8 cellular contexts compared by ENCODE assay signal in the genomic region with DNA sequence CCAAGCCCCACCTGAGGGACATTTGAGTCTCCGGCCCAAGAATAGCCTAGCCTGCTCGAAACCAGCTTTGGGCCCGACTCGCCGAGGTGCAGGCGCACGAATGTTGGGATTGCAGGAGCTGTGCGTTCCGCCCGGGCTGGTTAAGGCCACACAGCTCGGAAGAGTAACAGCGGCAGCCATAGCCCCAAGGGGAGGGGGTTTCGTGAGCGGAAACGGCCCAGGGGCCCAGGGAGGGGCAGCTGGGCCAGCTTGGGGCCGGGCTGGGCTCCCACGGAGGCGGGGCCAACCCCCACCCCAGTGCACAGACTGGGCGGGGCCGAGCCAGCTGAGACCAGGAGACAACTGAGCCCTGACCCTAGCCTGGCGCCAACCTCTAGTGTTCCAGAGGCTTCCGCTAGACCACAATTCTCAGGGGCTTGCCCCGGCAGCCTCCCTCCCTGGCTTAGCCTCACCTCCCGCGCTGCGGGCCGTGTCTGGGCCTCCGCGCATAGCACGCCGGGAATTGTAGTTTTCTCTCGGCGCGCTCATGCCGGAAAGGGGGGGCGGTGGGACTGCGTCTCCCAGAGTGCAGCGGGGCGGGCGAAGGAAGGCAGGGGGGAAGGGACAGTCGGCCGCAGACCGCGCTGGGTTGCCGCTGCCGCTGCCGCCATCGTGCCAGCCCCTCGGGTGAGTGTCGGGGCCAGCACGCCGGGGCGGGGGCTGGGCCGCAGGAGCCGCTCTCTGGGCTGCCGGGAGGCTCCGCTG. TPM values are rescaled to one million over a fixed set of nuclear protein-coding genes. Genes with fewer than 3 reads are reported as not detected.
DNase-seq lines count a peak whose midpoint lies in the region; ATAC-seq, FAIRE-seq and TF ChIP-seq lines count a peak whose summit lies in the region.

A gene (plus strand): TSS at position 614 of the 744 bp plus-strand sequence. CDS start 18,198 bp downstream, outside the sequence.

- peak within 1 kb of the TSS; percentile 52 for H4K91ac ChIP-seq in H1 (replicated peaks; ENCODE audit: insufficient read length, low read length)
- H4K91ac ChIP-seq in mesenchymal stem cell (ENCODE audit: low read length), result peak within 1 kb of the TSS; percentile 99

- no peak within 1 kb of the TSS for H3K23ac ChIP-seq in H1 (ENCODE audit: insufficient read length)
- H3K23ac ChIP-seq in mesenchymal stem cell (ENCODE audit: low read length in 2 of 2), result peak within 1 kb of the TSS; percentile 78 to 82

- CTCF ChIA-PET in H1 (lab: Charles Lee; ENCODE audit: partially characterized antibody), result interaction anchor here (0.6 to 10.2 kb wide), 11 partner anchors 10 to 184 kb away, joined by 3 to 123 read pairs (median 4); no protein-coding TSS in a partner anchor

- POLR2A ChIA-PET in H1 (lab: Charles Lee; ENCODE audit: partially characterized antibody), result interaction anchor here (0.6 to 11.7 kb wide), 14 partner anchors 9 to 349 kb away, joined by 3 to 100 read pairs (median 5); a partner anchor contains a TSS

- peak; percentile 42 for ATAC-seq in GM21360 (IDR thresholded peaks at IDR 0.05; ENCODE audit: unreplicated experiment)

- H2BK5ac ChIP-seq in H1 (ENCODE audit: low read depth, low read length), result peak within 1 kb of the TSS; percentile 75; the same call in 1 of the 2 replicates
- peak within 1 kb of the TSS; percentile 89 for H2BK5ac ChIP-seq in mesenchymal stem cell (ENCODE audit: low read depth, low read length, poor library complexity, severe bottlenecking)

- TF ChIP-seq RAD21 in H1 (IDR thresholded peaks at IDR 0.05 in 1 of 2, conservative IDR thresholded peaks at IDR 0.05 in 1 of 2; ENCODE audit: low read depth in 2 of 2, low read length in 2 of 2), result no peak

- no peak for TF ChIP-seq CTCF in H1 (IDR thresholded peaks at IDR 0.05; ENCODE audit: control extremely low read depth in 1 of 3, insufficient read depth in 1 of 3, low read depth in 1 of 3, low read length in 3 of 3)

- H3K79me1 ChIP-seq in H1 (ENCODE audit: low read depth, low read length) (peaks cover 14% of the 10 kb centered on the region), mesenchymal stem cell (replicated peaks; ENCODE audit: low read length, poor library complexity, severe bottlenecking) (peaks cover 2% of the 10 kb centered on the region)

- H4K5ac ChIP-seq in H1 (ENCODE audit: insufficient read length, low read depth, low read length), result peak within 1 kb of the TSS; percentile 82

- no peaks in the 10 kb centered on the region for H3K9me3 ChIP-seq in H1 (ENCODE audit: insufficient read depth in 2 of 2, low read depth in 1 of 2, low read length in 1 of 2)
- no peaks in the 10 kb centered on the region for H3K9me3 ChIP-seq in mesenchymal stem cell (ENCODE audit: control insufficient read depth, low read length)

- H3K4me2 ChIP-seq in H1 (ENCODE audit: insufficient read depth in 1 of 2, low read depth in 2 of 2, low read length in 2 of 2) (peak within 1 kb of the TSS; percentile 90 to 94), mesenchymal stem cell (ENCODE audit: low read length, poor library complexity, severe bottlenecking) (peak within 1 kb of the TSS; percentile 89)

- TF ChIP-seq EP300 in H1 (IDR thresholded peaks at IDR 0.05; ENCODE audit: borderline replicate concordance in 1 of 2, low read depth in 2 of 2, low read length in 2 of 2), result no peak; a peak in 1 of 3 replicates

- peak; percentile 94 to 98 for TF ChIP-seq POLR2A in H1 (IDR thresholded peaks at IDR 0.05; ENCODE audit: control extremely low read depth in 1 of 2, low read depth in 2 of 2, low read length in 2 of 2)

- H3K18ac ChIP-seq in H1 (ENCODE audit: extremely low read depth, low read length) (peak within 1 kb of the TSS; percentile 93), mesenchymal stem cell (ENCODE audit: low read depth in 1 of 2, low read length in 2 of 2) (peak within 1 kb of the TSS; percentile 98 to 99)

- no peak within 1 kb of the TSS for H3K14ac ChIP-seq in H1 (ENCODE audit: insufficient read length)
- H3K14ac ChIP-seq in mesenchymal stem cell (ENCODE audit: low read length in 2 of 2), result peak within 1 kb of the TSS; percentile 83 to 96

- peak within 1 kb of the TSS; percentile 95 for H4K8ac ChIP-seq in H1 (ENCODE audit: extremely low read depth, insufficient read depth, low read length)
- H4K8ac ChIP-seq in mesenchymal stem cell (ENCODE audit: low read length), result peak within 1 kb of the TSS; percentile 100

- DNase-seq in COLO668 (lab: John Stamatoyannopoulos, UW; ENCODE audit: unreplicated experiment), result peak; percentile 96
- peak; percentile 97 for DNase-seq in HTR-8/SVneo (ENCODE audit: insufficient read length, low spot score)
- peak; percentile 96 for DNase-seq in NOMO-1 treated with dmso at 0.1 percent for 144 hours (lab: John Stamatoyannopoulos, UW; ENCODE audit: unreplicated experiment)
- DNase-seq in activated CD8-positive, alpha-beta memory T cell treated with anti-CD3 and anti-CD28 coated beads for 48 hours (ENCODE audit: low read depth in 2 of 3, low spot score in 2 of 3), result peak; percentile 88 to 92 (median 90)
- peak; percentile 92 to 98 for DNase-seq in H1 (ENCODE audit: low read depth in 1 of 2, low spot score in 2 of 2)
- DNase-seq in mesenchymal stem cell, result peak; percentile 96
- DNase-seq in stimulated activated CD8-positive, alpha-beta memory T cell treated with anti-CD3 and anti-CD28 coated beads, Interleukin-15, amount 100 ng/mL, for 1 hour (ENCODE audit: low read depth), result peak; percentile 93

- H3K4me1 ChIP-seq in H1 (replicated peaks in 1 of 4; ENCODE audit: control insufficient read depth in 3 of 4, insufficient read depth in 4 of 4, low read length in 3 of 4) (peaks cover 7 to 28% (median 15%) of the 10 kb centered on the region in 4 experiments), mesenchymal stem cell (ENCODE audit: control insufficient read depth, insufficient read depth, low read depth, low read length) (peaks cover 30% of the 10 kb centered on the region)

- H3K79me2 ChIP-seq in H1 (ENCODE audit: control insufficient read depth in 1 of 2, insufficient read depth in 2 of 2, low read length in 2 of 2), result peaks cover 16 to 67% of the 10 kb centered on the region in 2 experiments

- H3K4ac ChIP-seq in H1 (replicated peaks; ENCODE audit: insufficient read length, low read depth, low read length) (peak within 1 kb of the TSS; percentile 87), mesenchymal stem cell (ENCODE audit: low read depth in 1 of 2, low read length in 2 of 2) (peak within 1 kb of the TSS; percentile 98 to 99)

- FAIRE-seq in HTR-8/SVneo (lab: Jason Lieb, UNC) (peak; percentile 94), H1 (lab: Jason Lieb, UNC) (no peak)

- peaks cover 22% of the 10 kb centered on the region for H3K23me2 ChIP-seq in H1 (ENCODE audit: low read depth, low read length)

- H2BK120ac ChIP-seq in H1 (replicated peaks; ENCODE audit: low read depth, low read length), result peak within 1 kb of the TSS; percentile 40
- peak within 1 kb of the TSS; percentile 99 for H2BK120ac ChIP-seq in mesenchymal stem cell (ENCODE audit: low read depth, low read length)

- WGBS in H1 (ENCODE audit: extremely low coverage in 1 of 2, insufficient coverage in 1 of 2, insufficient read length in 1 of 2, insufficient replicate concordance in 2 of 2, low coverage in 1 of 2, low lambda C conversion rate in 2 of 2, missing lambda C conversion rate in 1 of 2), 2 experiments, result 2% methylated on average over 29 of the region's 57 CpGs; no CpG with 5 or more reads in 1 of the 2 experiments
- WGBS in mesenchymal stem cell, result under 1% methylated on average over 31 of the region's 57 CpGs

- H3K4me3 ChIP-seq in H1 (ENCODE audit: extremely low read depth in 1 of 4, insufficient read depth in 2 of 4, low read depth in 3 of 4, low read length in 4 of 4), result peak within 1 kb of the TSS; percentile 91 to 95 (median 93)
- peak within 1 kb of the TSS; percentile 85 to 92 for H3K4me3 ChIP-seq in mesenchymal stem cell (ENCODE audit: insufficient read depth in 1 of 2, low read depth in 1 of 2, low read length in 2 of 2)

- H3K56ac ChIP-seq in H1 (replicated peaks; ENCODE audit: insufficient read length, low read depth, low read length), result peak within 1 kb of the TSS; percentile 83

- H2BK12ac ChIP-seq in H1 (ENCODE audit: low read depth, low read length) (peak within 1 kb of the TSS; percentile 13; the same call in 1 of the 2 replicates), mesenchymal stem cell (ENCODE audit: low read length in 2 of 2) (peak within 1 kb of the TSS in 1 of 2 experiments; percentile 78)

- no peak within 1 kb of the TSS for H2BK20ac ChIP-seq in H1 (ENCODE audit: low read length)

- no peak within 1 kb of the TSS for H2BK15ac ChIP-seq in H1 (ENCODE audit: low read length)
- peak within 1 kb of the TSS; percentile 92 for H2BK15ac ChIP-seq in mesenchymal stem cell (ENCODE audit: low read depth, poor library complexity, severe bottlenecking)

- peak within 1 kb of the TSS; percentile 84 for H3K27ac ChIP-seq in H1 (ENCODE audit: low read depth, low read length)
- H3K27ac ChIP-seq in mesenchymal stem cell (ENCODE audit: low read length, poor library complexity, severe bottlenecking), result peak within 1 kb of the TSS; percentile 97

- peak within 1 kb of the TSS; percentile 61; the same call in 1 of the 2 replicates for H2AK5ac ChIP-seq in H1 (ENCODE audit: low read depth, low read length)
- peak within 1 kb of the TSS; percentile 62 for H2AK5ac ChIP-seq in mesenchymal stem cell (ENCODE audit: low read length, severe bottlenecking)

- H3K36me3 ChIP-seq in H1 (ENCODE audit: control insufficient read depth in 2 of 4, insufficient read depth in 4 of 4, low read length in 3 of 4), result peaks cover 0 to 4% (median 0%) of the 10 kb centered on the region in 4 experiments; a peak in 2 of 8 replicates
- H3K36me3 ChIP-seq in mesenchymal stem cell (ENCODE audit: control insufficient read depth in 1 of 2, insufficient read depth in 2 of 2, low read depth in 1 of 2, low read length in 2 of 2), result peaks cover 16 to 17% of the 10 kb centered on the region in 2 experiments

- no peak within 1 kb of the TSS for H2AFZ ChIP-seq in H1 (ENCODE audit: low read length)
- H2AFZ ChIP-seq in mesenchymal stem cell (ENCODE audit: low read depth, low read length), result peak within 1 kb of the TSS; percentile 8

- H3K27me3 ChIP-seq in H1 (replicated peaks in 1 of 4; ENCODE audit: control insufficient read depth in 3 of 4, extremely low read depth in 1 of 4, insufficient read depth in 3 of 4, low read length in 3 of 4) (no peaks in the 10 kb centered on the region), mesenchymal stem cell (ENCODE audit: control insufficient read depth in 1 of 2, insufficient read depth in 1 of 2, low read length in 2 of 2) (no peaks in the 10 kb centered on the region)

- H3K9ac ChIP-seq in H1 (replicated peaks in 1 of 4; ENCODE audit: extremely low read depth in 1 of 4, low read depth in 3 of 4, low read length in 3 of 4) (peak within 1 kb of the TSS; percentile 78 to 96 (median 92)), mesenchymal stem cell (ENCODE audit: low read length) (peak within 1 kb of the TSS; percentile 98)

- peaks cover 19 to 24% of the 10 kb centered on the region in 2 experiments for H4K20me1 ChIP-seq in H1 (replicated peaks in 1 of 2; ENCODE audit: control insufficient read depth in 1 of 2, insufficient read depth in 2 of 2, low read length in 2 of 2)

RNA-seq across cellular contexts. Expression of the gene that starts here (rescaled TPM):
- total RNA-seq in H1 (2021; fragmentation: NEBNext Ultra II Directional; extraction: Animal tissue kit (Norgen Biotek cat#: 25700)), result 219 and 229 TPM in 2 replicates
- polyA plus RNA-seq in H1 (2011; rRNA removed), result 377 and 382 TPM in 2 replicates
- 322 TPM for polyA plus RNA-seq in H1 (2011; cell fraction: cytosol; rRNA removed)
- 256 TPM for polyA plus RNA-seq in H1 (2011; cell fraction: nucleus; rRNA removed)
- 285 to 353 TPM (median 329 TPM) in 4 replicates for polyA plus RNA-seq in H1 (2012, experiment 1 of 2)
- 190 TPM for polyA plus RNA-seq in H1 (2012, experiment 2 of 2)
- polyA plus RNA-seq in H1 (2013, experiment 1 of 2), result 335 TPM
- polyA plus RNA-seq in H1 (2013, experiment 2 of 2), result 317 TPM
- polyA minus RNA-seq in H1 (2011; rRNA and poly(A)+ RNA removed), result 306 and 380 TPM in 2 replicates
- 201 TPM for polyA minus RNA-seq in H1 (2011; cell fraction: cytosol; rRNA and poly(A)+ RNA removed)
- polyA minus RNA-seq in H1 (2011; cell fraction: nucleus; rRNA and poly(A)+ RNA removed), result 150 TPM
- polyA plus RNA-seq in mesenchymal stem cell (2013, experiment 1 of 2), result 230 TPM
- 226 TPM for polyA plus RNA-seq in mesenchymal stem cell (2013, experiment 2 of 2)

Comparison
In these comparisons a context has a peak if more than half of its experiments do, and no peak if none do; other contexts are left out.
1. Peak in every context shown above with its lines: DNase-seq, ATAC-seq, H3K4me3 ChIP-seq and H3K27ac ChIP-seq.